16 cellular contexts compared by ENCODE assay signal in genomic region chr15:55737373-55737772, GRCh38. TPM values are rescaled to one million over a fixed set of nuclear protein-coding genes. Genes with fewer than 3 reads are reported as not detected.
A peak's percentile ranks its signal among the peaks of the same experiment; 100 is the strongest.
DNase-seq lines count a peak whose midpoint lies in the region; ATAC-seq, FAIRE-seq and TF ChIP-seq lines count a peak whose summit lies in the region.
"Had no signal": no experiment of that assay in that cellular context is flagged by ENCODE, and none has a peak within 500 bp of the region (broad histone marks: within the 10 kb centered on the region; RNA-seq: fewer than 3 reads in every experiment).

No MANE protein-coding gene starts in this region.

- TF ChIP-seq CTCF in BE2C (IDR thresholded peaks at IDR 0.05; ENCODE audit: low read depth, low read length) (no peak), brain microvascular endothelial cell (IDR thresholded peaks at IDR 0.05; ENCODE audit: low read depth, low read length, missing control alignments) (no peak)

- ATAC-seq in GM19324 (IDR thresholded peaks at IDR 0.05; ENCODE audit: low FRiP score, unreplicated experiment) = no peak

- peak overlapping the region; percentile 15 for H3K4me2 ChIP-seq in mesenchymal stem cell (ENCODE audit: low read length, poor library complexity, severe bottlenecking)

- H2AFZ ChIP-seq in mesenchymal stem cell (ENCODE audit: low read depth, low read length) = no peak overlapping the region

- H3K23ac ChIP-seq in mesenchymal stem cell (ENCODE audit: low read length in 2 of 2) = no peak overlapping the region

- H3K4me1 ChIP-seq in BE2C (peaks cover 11% of the 10 kb centered on the region), mesenchymal stem cell (ENCODE audit: control insufficient read depth, insufficient read depth, low read depth, low read length) (peaks cover 5% of the 10 kb centered on the region)

- CTCF ChIA-PET in HEK293T (lab: Yijun Ruan, JAX) = interaction anchor here (0.7 kb wide), 1 partner anchor 16 kb away, joined by 3 read pairs; no protein-coding TSS in a partner anchor

- no peak overlapping the region for H3K4ac ChIP-seq in mesenchymal stem cell (ENCODE audit: low read depth in 1 of 2, low read length in 2 of 2)

- no peaks in the 10 kb centered on the region for H3K27me3 ChIP-seq in BE2C
- H3K27me3 ChIP-seq in brain microvascular endothelial cell (replicated peaks) = no peaks in the 10 kb centered on the region
- H3K27me3 ChIP-seq in mesenchymal stem cell (ENCODE audit: control insufficient read depth in 1 of 2, insufficient read depth in 1 of 2, low read length in 2 of 2) = peaks cover 0 to 19% of the 10 kb centered on the region in 2 experiments

- no peak overlapping the region for H4K91ac ChIP-seq in mesenchymal stem cell (ENCODE audit: low read length)

- H2BK120ac ChIP-seq in mesenchymal stem cell (ENCODE audit: low read depth, low read length) = no peak overlapping the region

- no peak overlapping the region for H3K18ac ChIP-seq in mesenchymal stem cell (ENCODE audit: low read depth in 1 of 2, low read length in 2 of 2)

- H3K14ac ChIP-seq in mesenchymal stem cell (ENCODE audit: low read length in 2 of 2) = no peak overlapping the region

- DNase-seq in BE2C (peak; percentile 30), HT1080 (ENCODE audit: low read depth) (peak; percentile 3), brain microvascular endothelial cell (peak; percentile 19), mesenchymal stem cell (peak; percentile 77), T-helper 9 cell (no peak), urothelium cell line (ENCODE audit: low spot score) (no peak), HEK293T (ENCODE audit: extremely low spot score) (no peak)
- DNase-seq: AML-193, amygdala, DMS79 treated with DMSO at 0.1 percent for 48 hours, dorsolateral prefrontal cortex, midbrain, NCI-H1694 had no signal

- no peak overlapping the region for H2BK12ac ChIP-seq in mesenchymal stem cell (ENCODE audit: low read length in 2 of 2)

- H2BK5ac ChIP-seq in mesenchymal stem cell (ENCODE audit: low read depth, low read length, poor library complexity, severe bottlenecking) = no peak overlapping the region

- peaks cover 11% of the 10 kb centered on the region for H3K79me1 ChIP-seq in mesenchymal stem cell (replicated peaks; ENCODE audit: low read length, poor library complexity, severe bottlenecking)

- no peak overlapping the region for H3K4me3 ChIP-seq in BE2C (ENCODE audit: low read depth, low read length)
- H3K4me3 ChIP-seq in brain microvascular endothelial cell (ENCODE audit: low read depth, low read length) = no peak overlapping the region
- no peak overlapping the region for H3K4me3 ChIP-seq in mesenchymal stem cell (ENCODE audit: insufficient read depth in 1 of 2, low read depth in 1 of 2, low read length in 2 of 2)
- H3K4me3 ChIP-seq: dorsolateral prefrontal cortex had no signal

- H3K36me3 ChIP-seq in BE2C (peaks cover 2% of the 10 kb centered on the region; the same call in 1 of the 2 replicates), brain microvascular endothelial cell (replicated peaks) (no peaks in the 10 kb centered on the region), mesenchymal stem cell (ENCODE audit: control insufficient read depth in 1 of 2, insufficient read depth in 2 of 2, low read depth in 1 of 2, low read length in 2 of 2) (no peaks in the 10 kb centered on the region)

- no peak overlapping the region for H4K8ac ChIP-seq in mesenchymal stem cell (ENCODE audit: low read length)

- H3K9ac ChIP-seq in mesenchymal stem cell (ENCODE audit: low read length) = no peak overlapping the region

- H3K9me3 ChIP-seq in BE2C = no peaks in the 10 kb centered on the region
- no peaks in the 10 kb centered on the region for H3K9me3 ChIP-seq in mesenchymal stem cell (ENCODE audit: control insufficient read depth, low read length)

- FAIRE-seq in urothelium cell line (lab: Jason Lieb, UNC) = no peak
- FAIRE-seq: GM12892 had no signal

- POLR2A ChIA-PET in HEK293T (lab: Yijun Ruan, JAX) = no interaction called here

- no peak overlapping the region for H3K27ac ChIP-seq in brain microvascular endothelial cell
- H3K27ac ChIP-seq in mesenchymal stem cell (ENCODE audit: low read length, poor library complexity, severe bottlenecking) = peak overlapping the region; percentile 24
- H3K27ac ChIP-seq: dorsolateral prefrontal cortex had no signal

- no peak overlapping the region for H2BK15ac ChIP-seq in mesenchymal stem cell (ENCODE audit: low read depth, poor library complexity, severe bottlenecking)

- H2AK5ac ChIP-seq in mesenchymal stem cell (ENCODE audit: low read length, severe bottlenecking) = no peak overlapping the region

- in situ Hi-C loops in brain microvascular endothelial cell (cut with HindIII; ENCODE audit: low pct_ligation_motif_present, low sequenced_read_pairs) = no loop called here

TF ChIP-seq in HEK293T, 16 proteins besides CTCF, POLR2A, EP300 and RAD21:
- no peak for TF ChIP-seq FOXM1 (IDR thresholded peaks at IDR 0.05; ENCODE audit: borderline replicate concordance)
- TF ChIP-seq NFRKB (IDR thresholded peaks at IDR 0.05) = no peak
- no peak for TF ChIP-seq LEF1 (IDR thresholded peaks at IDR 0.05; ENCODE audit: borderline replicate concordance)
- no peak for TF ChIP-seq CTBP1 (IDR thresholded peaks at IDR 0.05; ENCODE audit: borderline replicate concordance)
- TF ChIP-seq ZNF384 (IDR thresholded peaks at IDR 0.05) = no peak
- TF ChIP-seq FOXK2 (IDR thresholded peaks at IDR 0.05) = no peak
- TF ChIP-seq TARDBP (IDR thresholded peaks at IDR 0.05) = no peak
- TF ChIP-seq ARNT (IDR thresholded peaks at IDR 0.05) = no peak
- no peak for TF ChIP-seq PKNOX1 (IDR thresholded peaks at IDR 0.05)
- TF ChIP-seq HDGF (IDR thresholded peaks at IDR 0.05; ENCODE audit: borderline replicate concordance) = no peak
- TF ChIP-seq SP1 (IDR thresholded peaks at IDR 0.05) = no peak
- TF ChIP-seq L3MBTL2 (conservative IDR thresholded peaks at IDR 0.05) = no peak
- TF ChIP-seq ELF4 (IDR thresholded peaks at IDR 0.05) = no peak
- no peak for TF ChIP-seq FOXA1 (IDR thresholded peaks at IDR 0.05)
- no peak for TF ChIP-seq BHLHE40 (IDR thresholded peaks at IDR 0.05; ENCODE audit: borderline replicate concordance)
- TF ChIP-seq SUZ12 (IDR thresholded peaks at IDR 0.05) = no peak
TF ChIP-seq in HEK293T: peak in this region for 0.

RNA-seq across cellular contexts. Expression of gene PRTG, which starts 5.6 kb away (rescaled TPM):
- polyA plus RNA-seq in BE2C (2012; ENCODE audit: insufficient read depth, insufficient read length, low read depth) = 4.6 TPM
- total RNA-seq in HT1080 (2014; rRNA removed; shearing (Covaris generic)) = 3.3 and 8.4 TPM in 2 replicates
- polyA plus RNA-seq in HT1080 (2015; cell fraction: cytosol; rRNA removed) = 4.2 and 6.6 TPM in 2 replicates
- 9.3 and 10.1 TPM in 2 replicates for polyA plus RNA-seq in HT1080 (2015; cell fraction: nucleus; rRNA removed)
- 6.8 TPM for polyA plus RNA-seq in mesenchymal stem cell (2013, experiment 1 of 2)
- polyA plus RNA-seq in mesenchymal stem cell (2013, experiment 2 of 2) = 6.4 TPM
- polyA plus RNA-seq: IgD-negative memory B cell had no signal

Comparison
In these comparisons a context has a peak if more than half of its experiments do, and no peak if none do; other contexts are left out.
1. DNase-seq: peak in BE2C (single experiment), HT1080 (single experiment), brain microvascular endothelial cell (single experiment) and mesenchymal stem cell (single experiment); none in T-helper 9 cell (single experiment), urothelium cell line (single experiment) and HEK293T (single experiment).